In genomic region chr11:93840981-93841380, GRCh38 we compare ENCODE assay signal across 35 cellular contexts. TPM values are rescaled to one million over a fixed set of nuclear protein-coding genes. Genes with fewer than 3 reads are reported as not detected.
"Had no signal": no experiment of that assay in that cellular context is flagged by ENCODE, and none has a peak within 500 bp of the region (broad histone marks: within the 10 kb centered on the region; RNA-seq: fewer than 3 reads in every experiment).

No MANE protein-coding gene starts in this region.

- H3K4me3 Mint-ChIP-seq: activated CD4-positive, alpha-beta T cell treated with anti-CD3 and anti-CD28 coated beads, Interleukin-2, amount 10 ng/mL, durations not matched to agents 24 days and 14 days; activated CD8-positive, alpha-beta T cell treated with anti-CD3 and anti-CD28 coated beads for 36 hours; activated naive CD8-positive, alpha-beta T cell treated with anti-CD3 and anti-CD28 coated beads for 36 hours; activated T-cell treated with anti-CD3 and anti-CD28 coated beads, Interleukin-2, amount 50 U/mL, for 72 hours; activated T-helper 17 cell treated with anti-CD3 and anti-CD28 coated beads, Interleukin-2, amount 50 U/mL, for 72 hours had no signal

- H3K27me3 ChIP-seq: ascending aorta, body of pancreas, breast epithelium had no signal

- FAIRE-seq: RCC 7860 had no signal

- H3K36me3 ChIP-seq: ascending aorta, breast epithelium had no signal

- H3K4me2 ChIP-seq: PC-9 had no signal

- H3K36me3 Mint-ChIP-seq: activated naive CD8-positive, alpha-beta T cell treated with anti-CD3 and anti-CD28 coated beads for 36 hours had no signal

- DNase-seq: activated CD4-positive, alpha-beta T cell treated with anti-CD3 and anti-CD28 coated beads, Interleukin-2, amount 10 ng/mL, durations not matched to agents 24 days and 14 days; activated CD4-positive, alpha-beta T cell treated with anti-CD3 and anti-CD28 coated beads, Interleukin-2, amount 50 U/mL, for 4 hours; activated CD8-positive, alpha-beta T cell treated with anti-CD3 and anti-CD28 coated beads for 36 hours; activated effector memory CD4-positive, alpha-beta T cell treated with anti-CD3 and anti-CD28 coated beads, Interleukin-2, amount 50 U/mL, for 16 hours; activated naive CD4-positive, alpha-beta T cell; activated naive CD4-positive, alpha-beta T cell treated with anti-CD3 and anti-CD28 coated beads, Interleukin-2, amount 50 U/mL, for 16 hours; activated naive CD8-positive, alpha-beta T cell treated with anti-CD3 and anti-CD28 coated beads for 36 hours; activated T-cell treated with anti-CD3 and anti-CD28 coated beads, Interleukin-2, amount 50 U/mL, for 1 hour; activated T-cell treated with anti-CD3 and anti-CD28 coated beads, Interleukin-2, amount 50 U/mL, for 72 hours; amygdala; body of pancreas; MM.1S; MV-4-11; NCI-H1092; NCI-H1417 treated with DMSO at 0.1 percent for 48 hours; NCI-H1930; NCI-H510A; NCI-H526; NCI-H774; NK-92 treated with Interleukin-12 subunit alpha and Interleukin-12 subunit beta, amount 100 ng/mL, for 24 hours; PC-9; SIG-M5; T1000 had no signal

- H3K4me3 ChIP-seq: ascending aorta, body of pancreas, breast epithelium, coronary artery, PC-9 had no signal

- H3K4me1 Mint-ChIP-seq: activated CD4-positive, alpha-beta T cell treated with anti-CD3 and anti-CD28 coated beads, Interleukin-2, amount 10 ng/mL, durations not matched to agents 24 days and 14 days; activated naive CD8-positive, alpha-beta T cell treated with anti-CD3 and anti-CD28 coated beads for 36 hours; activated T-helper 17 cell treated with anti-CD3 and anti-CD28 coated beads, Interleukin-2, amount 50 U/mL, for 72 hours had no signal

- H3K27me3 Mint-ChIP-seq: activated naive CD8-positive, alpha-beta T cell treated with anti-CD3 and anti-CD28 coated beads for 36 hours; activated T-helper 17 cell treated with anti-CD3 and anti-CD28 coated beads, Interleukin-2, amount 50 U/mL, for 72 hours had no signal

- H3K27ac Mint-ChIP-seq: activated CD4-positive, alpha-beta T cell treated with anti-CD3 and anti-CD28 coated beads, Interleukin-2, amount 10 ng/mL, durations not matched to agents 24 days and 14 days; activated CD8-positive, alpha-beta T cell treated with anti-CD3 and anti-CD28 coated beads for 36 hours; activated naive CD8-positive, alpha-beta T cell treated with anti-CD3 and anti-CD28 coated beads for 36 hours; activated T-cell treated with anti-CD3 and anti-CD28 coated beads, Interleukin-2, amount 50 U/mL, for 72 hours; activated T-helper 17 cell treated with anti-CD3 and anti-CD28 coated beads, Interleukin-2, amount 50 U/mL, for 72 hours had no signal

- H3K4me1 ChIP-seq: ascending aorta, body of pancreas, breast epithelium had no signal

- H3K9me3 ChIP-seq: ascending aorta, body of pancreas, breast epithelium had no signal

- H2AFZ ChIP-seq: PC-9 had no signal

- H3K9me3 Mint-ChIP-seq: activated CD4-positive, alpha-beta T cell treated with anti-CD3 and anti-CD28 coated beads, Interleukin-2, amount 10 ng/mL, durations not matched to agents 24 days and 14 days; activated CD8-positive, alpha-beta T cell treated with anti-CD3 and anti-CD28 coated beads for 36 hours; activated naive CD8-positive, alpha-beta T cell treated with anti-CD3 and anti-CD28 coated beads for 36 hours; activated T-cell treated with anti-CD3 and anti-CD28 coated beads, Interleukin-2, amount 50 U/mL, for 72 hours; activated T-helper 17 cell treated with anti-CD3 and anti-CD28 coated beads, Interleukin-2, amount 50 U/mL, for 72 hours had no signal

- ATAC-seq: activated CD8-positive, alpha-beta T cell treated with anti-CD3 and anti-CD28 coated beads for 36 hours; activated T-cell treated with anti-CD3 and anti-CD28 coated beads, Interleukin-2, amount 50 U/mL, for 72 hours; activated T-helper 17 cell treated with anti-CD3 and anti-CD28 coated beads, Interleukin-2, amount 50 U/mL, for 72 hours; body of pancreas; Right ventricle myocardium inferior had no signal

- H3K27ac ChIP-seq: ascending aorta, body of pancreas, breast epithelium, coronary artery, PC-9, RWPE1 had no signal

RNA-seq across cellular contexts. Expression of gene VSTM5, which starts 9.4 kb away (rescaled TPM):
- total RNA-seq: activated CD4-positive, alpha-beta T cell treated with anti-CD3 and anti-CD28 coated beads, Interleukin-2, amount 10 ng/mL, durations not matched to agents 24 days and 14 days; activated CD8-positive, alpha-beta memory T cell treated with anti-CD3 and anti-CD28 coated beads for 36 hours; activated CD8-positive, alpha-beta T cell treated with anti-CD3 and anti-CD28 coated beads for 36 hours; activated naive CD8-positive, alpha-beta T cell treated with anti-CD3 and anti-CD28 coated beads for 36 hours; activated T-cell treated with anti-CD3 and anti-CD28 coated beads, Interleukin-2, amount 50 U/mL, for 72 hours; activated T-helper 17 cell treated with anti-CD3 and anti-CD28 coated beads, Interleukin-2, amount 50 U/mL, for 72 hours; ascending aorta; body of pancreas; LHCN-M2; SK-MEL-5; T-helper 1 cell treated with Interleukin-12 subunit alpha and Interleukin-12 subunit beta and Interleukin-4 antibody, amounts not matched to agents 30 ng/mL and 1 ng/mL, for 36 hours; T-helper 2 cell treated with Interferon-gamma antibody and Interleukin-4, amounts not matched to agents 100 ng/mL and 5 ng/mL, for 36 hours had no signal
